Comparison of ENCODE assay signal across 10 cellular contexts in genomic region chr2:228689049-228689448, GRCh38.
DNase-seq lines count a peak whose midpoint lies in the region; ATAC-seq and TF ChIP-seq lines count a peak whose summit lies in the region.
"Had no signal": no experiment of that assay in that cellular context is flagged by ENCODE, and none has a peak within 500 bp of the region (broad histone marks: within the 10 kb centered on the region; RNA-seq: fewer than 3 reads in every experiment).

No MANE protein-coding gene starts in this region.

- POLR2A ChIA-PET in WTC11 (lab: Charles Lee), result no interaction called here

- H3K36me3 ChIP-seq in BLaER1 (no peaks in the 10 kb centered on the region), left lung (no peaks in the 10 kb centered on the region)

- no peaks in the 10 kb centered on the region; the same call in 1 of the 2 replicates for H3K9me3 ChIP-seq in BLaER1
- no peaks in the 10 kb centered on the region for H3K9me3 ChIP-seq in left lung

- peak overlapping the region; percentile 54 for H3K27ac ChIP-seq in BLaER1
- no peak overlapping the region for H3K27ac ChIP-seq in left lung

- no peaks in the 10 kb centered on the region for H3K27me3 ChIP-seq in BLaER1
- H3K27me3 ChIP-seq in left lung, result no peaks in the 10 kb centered on the region

- peaks cover 3% of the 10 kb centered on the region; the same call in 1 of the 2 replicates for H3K27me3 Mint-ChIP-seq in WTC11 (ENCODE audit: low read depth)
- H3K27me3 Mint-ChIP-seq in activated T-cell treated with anti-CD3 and anti-CD28 coated beads, Interleukin-2, amount 50 U/mL, for 24 hours, result no peaks in the 10 kb centered on the region

- no peak overlapping the region for H3K27ac Mint-ChIP-seq in WTC11
- H3K27ac Mint-ChIP-seq in activated T-cell treated with anti-CD3 and anti-CD28 coated beads, Interleukin-2, amount 50 U/mL, for 24 hours, result no peak overlapping the region

- H3K9ac ChIP-seq in BLaER1, result no peak overlapping the region

- H3K36me3 Mint-ChIP-seq in WTC11, result no peaks in the 10 kb centered on the region
- no peaks in the 10 kb centered on the region for H3K36me3 Mint-ChIP-seq in activated T-cell treated with anti-CD3 and anti-CD28 coated beads, Interleukin-2, amount 50 U/mL, for 24 hours (ENCODE audit: low read depth)

- peaks cover 23% of the 10 kb centered on the region for H3K4me1 Mint-ChIP-seq in WTC11
- H3K4me1 Mint-ChIP-seq in activated T-cell treated with anti-CD3 and anti-CD28 coated beads, Interleukin-2, amount 50 U/mL, for 24 hours (ENCODE audit: low read depth), result no peaks in the 10 kb centered on the region

- H3K4me3 ChIP-seq in BLaER1 (no peak overlapping the region), left lung (no peak overlapping the region)

- TF ChIP-seq CTCF in WTC11 (IDR thresholded peaks at IDR 0.05) (peak; percentile 63), left lung (IDR thresholded peaks at IDR 0.05) (no peak)

- intact Hi-C loops in left lung (cut with DNase I), result no loop called here

- CTCF ChIA-PET in WTC11 (lab: Charles Lee), result interaction anchor here (0.6 to 1.1 kb wide), 5 partner anchors 10 to 898 kb away, joined by 3 to 11 read pairs (median 3); no protein-coding TSS in a partner anchor

- H3K4me3 Mint-ChIP-seq in WTC11, result no peak overlapping the region
- H3K4me3 Mint-ChIP-seq in activated T-cell treated with anti-CD3 and anti-CD28 coated beads, Interleukin-2, amount 50 U/mL, for 24 hours, result no peak overlapping the region

- H3K4me2 ChIP-seq in BLaER1, result peak overlapping the region; percentile 73

- ATAC-seq in WTC11 (peak; percentile 93), left lung (peak; percentile 80), HG02852 (IDR thresholded peaks at IDR 0.05; ENCODE audit: unreplicated experiment) (no peak), GM21737 (IDR thresholded peaks at IDR 0.05; ENCODE audit: unreplicated experiment) (no peak)

- peak; percentile 8 for DNase-seq in NAMALWA (ENCODE audit: low spot score)
- peak; percentile 73 for DNase-seq in WTC11 (ENCODE audit: low spot score)
- no peak for DNase-seq in left lung
- DNase-seq in activated T-cell treated with anti-CD3 and anti-CD28 coated beads, Interleukin-2, amount 50 U/mL, for 24 hours, result no peak
- no peak for DNase-seq in mucosa of gallbladder (ENCODE audit: low spot score)
- DNase-seq: effector CD8-positive, alpha-beta T cell; stimulated activated CD4-positive, alpha-beta T cell treated with anti-CD3 and anti-CD28 coated beads, Interleukin-4, amount 100 ng/mL, for 1 hour had no signal

- no peaks in the 10 kb centered on the region for H4K20me1 ChIP-seq in BLaER1

- H3K4me1 ChIP-seq in BLaER1 (peaks cover 32% of the 10 kb centered on the region), left lung (no peaks in the 10 kb centered on the region)

- H3K9me3 Mint-ChIP-seq in WTC11, result no peaks in the 10 kb centered on the region
- no peaks in the 10 kb centered on the region for H3K9me3 Mint-ChIP-seq in activated T-cell treated with anti-CD3 and anti-CD28 coated beads, Interleukin-2, amount 50 U/mL, for 24 hours

TF ChIP-seq in WTC11, 78 proteins besides CTCF, POLR2A, EP300 and RAD21:
- TF ChIP-seq ZBTB43 (CRISPR knock-in tag; IDR thresholded peaks at IDR 0.05), result no peak
- TF ChIP-seq HMGXB4 (CRISPR knock-in tag; IDR thresholded peaks at IDR 0.05), result no peak
- TF ChIP-seq GTF2I (CRISPR knock-in tag; conservative IDR thresholded peaks at IDR 0.05), result no peak

Comparison
In these comparisons a context has a peak if more than half of its experiments do, and no peak if none do; other contexts are left out.
1. DNase-seq: peak in NAMALWA (single experiment) and WTC11 (single experiment); none in left lung (0 of 2), activated T-cell treated with anti-CD3 and anti-CD28 coated beads, Interleukin-2, amount 50 U/mL, for 24 hours (single experiment) and mucosa of gallbladder (single experiment).
2. ATAC-seq: peak in WTC11 (single experiment) and left lung (single experiment); none in HG02852 (single experiment) and GM21737 (single experiment).